Comparison of ENCODE assay signal across 8 cellular contexts in genomic region chr3:71725279-71725991, GRCh38. TPM values are rescaled to one million over a fixed set of nuclear protein-coding genes. Genes with fewer than 3 reads are reported as not detected.
DNase-seq lines count a peak whose midpoint lies in the region; TF ChIP-seq lines count a peak whose summit lies in the region.

EIF4E3 (minus strand) TSS chr3:71725402; CDS start chr3:71725367, 35 bp downstream.

- CTCF ChIA-PET in OCI-LY7 (lab: Charles Lee; ENCODE audit: unreplicated experiment) = no interaction called here

- H3K4me3 ChIP-seq in H7 (ENCODE audit: insufficient read depth, low read depth, low read length) (peak within 1 kb of the TSS; percentile 67), OCI-LY1 (ENCODE audit: low read depth, low read length, poor library complexity, severe bottlenecking) (peak within 1 kb of the TSS; percentile 56), cardiac muscle cell (peak within 1 kb of the TSS; percentile 90), ovary (peak within 1 kb of the TSS; percentile 90), OCI-LY7 (ENCODE audit: low read depth, low read length, poor library complexity, severe bottlenecking) (no peak within 1 kb of the TSS)

- H3K9me3 Mint-ChIP-seq in activated naive CD8-positive, alpha-beta T cell (ENCODE audit: low read depth) = no peaks in the 10 kb centered on the region

- H3K9me2 ChIP-seq in OCI-LY1 (ENCODE audit: low read depth, low read length) (no peaks in the 10 kb centered on the region), OCI-LY7 (ENCODE audit: insufficient read depth, low read length) (no peaks in the 10 kb centered on the region)

- H3K4me3 Mint-ChIP-seq in activated naive CD8-positive, alpha-beta T cell = peak within 1 kb of the TSS; percentile 97

- POLR2A ChIA-PET in OCI-LY7 (lab: Charles Lee) = no interaction called here

- H3K79me2 ChIP-seq in OCI-LY1 (ENCODE audit: insufficient read depth, low read length) (no peaks in the 10 kb centered on the region), OCI-LY7 (ENCODE audit: insufficient read depth, low read depth, low read length) (no peaks in the 10 kb centered on the region)

- no peaks in the 10 kb centered on the region for H3K9me3 ChIP-seq in OCI-LY1 (ENCODE audit: low read length)
- H3K9me3 ChIP-seq in cardiac muscle cell (ENCODE audit: low read depth) = no peaks in the 10 kb centered on the region
- H3K9me3 ChIP-seq in ovary = no peaks in the 10 kb centered on the region
- no peaks in the 10 kb centered on the region for H3K9me3 ChIP-seq in OCI-LY7 (ENCODE audit: low read length)

- WGBS in ovary, 3 donors = 2 to 4% (median 2%) methylated on average over 19 to 73 of the region's 77 CpGs

- DNase-seq in EH (ENCODE audit: low read depth) (peak; percentile 37), H7 (peak; percentile 95), cardiac muscle cell (ENCODE audit: low read depth in 1 of 2, low spot score in 1 of 2) (peak; percentile 37 to 53), ovary (peak in 4 of 5 donors; percentile 39 to 72 (median 56)), OCI-M2 (lab: John Stamatoyannopoulos, UW; ENCODE audit: unreplicated experiment) (no peak), OCI-LY7 (ENCODE audit: low spot score) (no peak)

- H3K27me3 ChIP-seq in H7 (ENCODE audit: control insufficient read depth, insufficient read depth, low read length) (peaks cover 17% of the 10 kb centered on the region), OCI-LY1 (ENCODE audit: insufficient read depth, low read length) (no peaks in the 10 kb centered on the region), cardiac muscle cell (peaks cover 64% of the 10 kb centered on the region), ovary (no peaks in the 10 kb centered on the region)

- no peaks in the 10 kb centered on the region for H4K20me1 ChIP-seq in OCI-LY1 (ENCODE audit: insufficient read depth, low read length)
- no peaks in the 10 kb centered on the region for H4K20me1 ChIP-seq in OCI-LY7 (ENCODE audit: insufficient read depth, low read length)

- no peak for TF ChIP-seq EP300 in ovary (IDR thresholded peaks at IDR 0.05)

- no peak for TF ChIP-seq POLR2A in ovary (IDR thresholded peaks at IDR 0.05)

- no TSS peak for BruUV-seq in OCI-LY7 (replicated peaks; lab: Mats Ljungman, UMichigan)

- H3K36me3 ChIP-seq in H7 (replicated peaks; ENCODE audit: control insufficient read depth, insufficient read depth, low read length) (no peaks in the 10 kb centered on the region), OCI-LY1 (ENCODE audit: insufficient read depth, low read length) (no peaks in the 10 kb centered on the region), cardiac muscle cell (no peaks in the 10 kb centered on the region), ovary (no peaks in the 10 kb centered on the region), OCI-LY7 (ENCODE audit: insufficient read depth, low read length) (no peaks in the 10 kb centered on the region)

- H3K4me1 ChIP-seq in OCI-LY1 (ENCODE audit: insufficient read depth, low read length, severe bottlenecking) (peaks cover 12% of the 10 kb centered on the region), cardiac muscle cell (ENCODE audit: low read depth) (no peaks in the 10 kb centered on the region), ovary (ENCODE audit: insufficient read depth) (peaks cover 6% of the 10 kb centered on the region), OCI-LY7 (ENCODE audit: insufficient read depth, low read length, poor library complexity, severe bottlenecking) (no peaks in the 10 kb centered on the region)

- H3K27ac Mint-ChIP-seq in activated naive CD8-positive, alpha-beta T cell = peak within 1 kb of the TSS; percentile 100

- peak within 1 kb of the TSS; percentile 63 for H3K4me2 ChIP-seq in OCI-LY1 (ENCODE audit: low read length)
- no peak within 1 kb of the TSS for H3K4me2 ChIP-seq in OCI-LY7 (ENCODE audit: low read length)

- H3K27ac ChIP-seq in OCI-LY1 (ENCODE audit: low read depth, low read length, poor library complexity, severe bottlenecking) = no peak within 1 kb of the TSS
- H3K27ac ChIP-seq in cardiac muscle cell = peak within 1 kb of the TSS; percentile 10
- peak within 1 kb of the TSS; percentile 76 to 80 for H3K27ac ChIP-seq in ovary
- no peak within 1 kb of the TSS for H3K27ac ChIP-seq in OCI-LY7 (ENCODE audit: low read depth, low read length, poor library complexity, severe bottlenecking)

- peaks cover 70% of the 10 kb centered on the region for H3K4me1 Mint-ChIP-seq in activated naive CD8-positive, alpha-beta T cell (ENCODE audit: low read depth)

- intact Hi-C loops in ovary (cut with DNase I) = loop anchor here in 2 of 4 donors (10.0 kb wide), 2 partner anchors 1089 to 1099 kb away; no protein-coding TSS in a partner anchor
- intact Hi-C loops in OCI-LY7 (cut with micrococcal nuclease; ENCODE audit: unreplicated experiment) = no loop called here

- no peak within 1 kb of the TSS for H2AFZ ChIP-seq in OCI-LY1 (ENCODE audit: low read length)
- no peak within 1 kb of the TSS for H2AFZ ChIP-seq in OCI-LY7 (ENCODE audit: low read length)

- H3F3A ChIP-seq in OCI-LY1 (ENCODE audit: insufficient read depth, low read length) = no peaks in the 10 kb centered on the region

- TF ChIP-seq CTCF in OCI-LY1 (IDR thresholded peaks at IDR 0.05; ENCODE audit: low read length) (no peak), cardiac muscle cell (IDR thresholded peaks at IDR 0.05; ENCODE audit: low read depth, low read length) (no peak), ovary (IDR thresholded peaks at IDR 0.05) (no peak), OCI-LY7 (conservative IDR thresholded peaks at IDR 0.05; ENCODE audit: low read length) (no peak)

- H3K9ac ChIP-seq in OCI-LY1 (ENCODE audit: low read length) = peak within 1 kb of the TSS; percentile 22; the same call in 1 of the 2 replicates

- no peaks in the 10 kb centered on the region for H3K27me3 Mint-ChIP-seq in activated naive CD8-positive, alpha-beta T cell

- H3K36me3 Mint-ChIP-seq in activated naive CD8-positive, alpha-beta T cell = no peaks in the 10 kb centered on the region

RNA-seq across cellular contexts. Expression of gene EIF4E3, which starts in this region (rescaled TPM):
- 2.5 and 3.4 TPM in 2 replicates for total RNA-seq in H7 (2014; rRNA removed; shearing (Covaris generic))
- total RNA-seq in cardiac muscle cell (1.6 and 4.3 TPM in 2 replicates), ovary (10 to 100 TPM; 13.0 to 51.7 (median 42.5) TPM), OCI-LY7 (2022) (not detected in 2 replicates)
- polyA plus RNA-seq in cardiac muscle cell (10.5 and 10.8 TPM in 2 replicates), ovary (10 to 100 TPM; 16.4 to 33.4 TPM)
- total RNA-seq in OCI-LY7 (2014; rRNA removed; shearing (Covaris generic)) = not detected in 2 replicates

Comparison
In these comparisons a context has a peak if more than half of its experiments do, and no peak if none do; other contexts are left out.
1. DNase-seq: peak in EH (single experiment), H7 (single experiment), cardiac muscle cell (2 of 2) and ovary (4 of 5); none in OCI-M2 (single experiment) and OCI-LY7 (single experiment).
2. H3K27ac ChIP-seq: peak in cardiac muscle cell (single experiment) and ovary (2 of 2); none in OCI-LY1 (single experiment) and OCI-LY7 (single experiment).